Comparison of ENCODE assay signal across 17 cellular contexts in the genomic region with DNA sequence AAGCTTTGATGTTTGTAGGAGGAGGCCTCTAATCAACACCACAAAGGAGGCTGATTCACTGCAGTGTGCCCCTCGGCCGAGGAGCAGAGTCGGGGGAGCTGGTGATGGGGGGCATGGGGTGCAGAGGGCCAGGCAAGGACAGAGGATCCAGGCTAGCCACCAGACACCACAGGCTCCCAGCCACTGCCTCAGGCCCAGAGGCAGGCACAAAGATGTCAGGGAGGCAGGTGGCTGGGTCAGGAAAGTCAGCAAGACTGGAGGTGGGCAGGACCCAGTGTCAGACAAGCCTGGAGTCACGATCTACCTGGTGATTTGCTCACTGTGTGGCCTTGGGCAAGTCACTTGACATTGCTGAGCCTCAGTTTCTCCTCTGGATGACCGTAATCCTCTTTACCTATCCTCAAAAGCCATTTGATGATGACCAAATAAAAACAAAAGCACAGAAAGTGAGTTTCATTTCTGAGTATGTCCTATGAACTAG.
DNase-seq lines count a peak whose midpoint lies in the region; TF ChIP-seq lines count a peak whose summit lies in the region.
"Had no signal": no experiment of that assay in that cellular context is flagged by ENCODE, and none has a peak within 500 bp of the region (broad histone marks: within the 10 kb centered on the region; RNA-seq: fewer than 3 reads in every experiment).

No MANE protein-coding gene starts in this region.

- H3K9ac ChIP-seq in colonic mucosa (ENCODE audit: low read depth in 2 of 2, low read length in 2 of 2): no peak overlapping the region
- H3K9ac ChIP-seq: BLaER1 treated with 17β-estradiol and CSF1 and Interleukin-3, amounts not matched to agents 10 nM and 100 nM; GM23248 had no signal

- TF ChIP-seq CTCF in coronary artery (IDR thresholded peaks at IDR 0.05): no peak
- no peak for TF ChIP-seq CTCF in colonic mucosa (IDR thresholded peaks at IDR 0.05)

- no peak overlapping the region for H3K4me3 Mint-ChIP-seq in activated T-helper 1 cell treated with anti-CD3 and anti-CD28 coated beads, Interleukin-12 subunit alpha, Interleukin-12 subunit beta, Interleukin-2, Interleukin-4 antibody, amounts not matched to agents 30 ng/mL and 10 ng/mL and 1 ng/mL, durations not matched to agents 14 hours and 24 hours and 36 hours
- no peak overlapping the region for H3K4me3 Mint-ChIP-seq in activated CD4-positive, alpha-beta T cell treated with anti-CD3 and anti-CD28 coated beads, Interleukin-2, amount 10 ng/mL, durations not matched to agents 24 days and 14 days
- H3K4me3 Mint-ChIP-seq: B cell; CD8-positive, alpha-beta T cell had no signal

- H3K27me3 ChIP-seq in H7 (ENCODE audit: control insufficient read depth, insufficient read depth, low read length): no peaks in the 10 kb centered on the region
- no peaks in the 10 kb centered on the region for H3K27me3 ChIP-seq in colonic mucosa
- H3K27me3 ChIP-seq: BLaER1 treated with 17β-estradiol and CSF1 and Interleukin-3, amounts not matched to agents 10 nM and 100 nM had no signal

- peaks cover 2% of the 10 kb centered on the region for H3K27me3 Mint-ChIP-seq in activated T-helper 1 cell treated with anti-CD3 and anti-CD28 coated beads, Interleukin-12 subunit alpha, Interleukin-12 subunit beta, Interleukin-2, Interleukin-4 antibody, amounts not matched to agents 30 ng/mL and 10 ng/mL and 1 ng/mL, durations not matched to agents 14 hours and 24 hours and 36 hours (ENCODE audit: insufficient read depth)
- H3K27me3 Mint-ChIP-seq in activated CD4-positive, alpha-beta T cell treated with anti-CD3 and anti-CD28 coated beads, Interleukin-2, amount 10 ng/mL, durations not matched to agents 24 days and 14 days: peaks cover 5% of the 10 kb centered on the region

- intact Hi-C loops in colonic mucosa (cut with DNase I): no loop called here
- intact Hi-C loops in activated T-helper 1 cell treated with anti-CD3 and anti-CD28 coated beads, Interleukin-12 subunit alpha, Interleukin-12 subunit beta, Interleukin-2, Interleukin-4 antibody, amounts not matched to agents 30 ng/mL and 10 ng/mL and 1 ng/mL, durations not matched to agents 14 hours and 24 hours and 36 hours (cut with micrococcal nuclease): no loop called here
- intact Hi-C loops in activated CD4-positive, alpha-beta T cell treated with anti-CD3 and anti-CD28 coated beads, Interleukin-2, amount 10 ng/mL, durations not matched to agents 24 days and 14 days (cut with micrococcal nuclease): no loop called here

- H3K9me3 ChIP-seq in colonic mucosa: no peaks in the 10 kb centered on the region
- H3K9me3 ChIP-seq: HAP-1 had no signal

- H3K27ac ChIP-seq in coronary artery (no peak overlapping the region), colonic mucosa (no peak overlapping the region)
- H3K27ac ChIP-seq: BLaER1 treated with 17β-estradiol and CSF1 and Interleukin-3, amounts not matched to agents 10 nM and 100 nM; GM23248 had no signal

- H3K27ac Mint-ChIP-seq in activated T-helper 1 cell treated with anti-CD3 and anti-CD28 coated beads, Interleukin-12 subunit alpha, Interleukin-12 subunit beta, Interleukin-2, Interleukin-4 antibody, amounts not matched to agents 30 ng/mL and 10 ng/mL and 1 ng/mL, durations not matched to agents 14 hours and 24 hours and 36 hours: no peak overlapping the region
- H3K27ac Mint-ChIP-seq in activated CD4-positive, alpha-beta T cell treated with anti-CD3 and anti-CD28 coated beads, Interleukin-2, amount 10 ng/mL, durations not matched to agents 24 days and 14 days: no peak overlapping the region
- H3K27ac Mint-ChIP-seq: B cell; CD8-positive, alpha-beta T cell had no signal

- no peaks in the 10 kb centered on the region for H3K4me1 Mint-ChIP-seq in activated T-helper 1 cell treated with anti-CD3 and anti-CD28 coated beads, Interleukin-12 subunit alpha, Interleukin-12 subunit beta, Interleukin-2, Interleukin-4 antibody, amounts not matched to agents 30 ng/mL and 10 ng/mL and 1 ng/mL, durations not matched to agents 14 hours and 24 hours and 36 hours (ENCODE audit: low read depth)
- H3K4me1 Mint-ChIP-seq in activated CD4-positive, alpha-beta T cell treated with anti-CD3 and anti-CD28 coated beads, Interleukin-2, amount 10 ng/mL, durations not matched to agents 24 days and 14 days: no peaks in the 10 kb centered on the region
- H3K4me1 Mint-ChIP-seq: B cell had no signal

- H3K36me3 ChIP-seq in H7 (replicated peaks; ENCODE audit: control insufficient read depth, insufficient read depth, low read length) (no peaks in the 10 kb centered on the region), colonic mucosa (no peaks in the 10 kb centered on the region)
- H3K36me3 ChIP-seq: BLaER1 treated with 17β-estradiol and CSF1 and Interleukin-3, amounts not matched to agents 10 nM and 100 nM; HAP-1 had no signal

- H3K4me3 ChIP-seq in H7 (ENCODE audit: insufficient read depth, low read depth, low read length) (no peak overlapping the region), coronary artery (no peak overlapping the region), colonic mucosa (no peak overlapping the region)
- H3K4me3 ChIP-seq: BLaER1 treated with 17β-estradiol and CSF1 and Interleukin-3, amounts not matched to agents 10 nM and 100 nM; GM23248; HAP-1 had no signal

- no peaks in the 10 kb centered on the region for H3K4me1 ChIP-seq in colonic mucosa
- H3K4me1 ChIP-seq: BLaER1 treated with 17β-estradiol and CSF1 and Interleukin-3, amounts not matched to agents 10 nM and 100 nM; HAP-1 had no signal

- peaks cover 7% of the 10 kb centered on the region for H3K9me3 Mint-ChIP-seq in activated T-helper 1 cell treated with anti-CD3 and anti-CD28 coated beads, Interleukin-12 subunit alpha, Interleukin-12 subunit beta, Interleukin-2, Interleukin-4 antibody, amounts not matched to agents 30 ng/mL and 10 ng/mL and 1 ng/mL, durations not matched to agents 14 hours and 24 hours and 36 hours
- no peaks in the 10 kb centered on the region for H3K9me3 Mint-ChIP-seq in activated CD4-positive, alpha-beta T cell treated with anti-CD3 and anti-CD28 coated beads, Interleukin-2, amount 10 ng/mL, durations not matched to agents 24 days and 14 days

- H3K36me3 Mint-ChIP-seq in activated T-helper 1 cell treated with anti-CD3 and anti-CD28 coated beads, Interleukin-12 subunit alpha, Interleukin-12 subunit beta, Interleukin-2, Interleukin-4 antibody, amounts not matched to agents 30 ng/mL and 10 ng/mL and 1 ng/mL, durations not matched to agents 14 hours and 24 hours and 36 hours (ENCODE audit: low read depth): no peaks in the 10 kb centered on the region
- no peaks in the 10 kb centered on the region for H3K36me3 Mint-ChIP-seq in activated CD4-positive, alpha-beta T cell treated with anti-CD3 and anti-CD28 coated beads, Interleukin-2, amount 10 ng/mL, durations not matched to agents 24 days and 14 days (ENCODE audit: low read depth)
- H3K36me3 Mint-ChIP-seq: CD8-positive, alpha-beta T cell had no signal

- DNase-seq in D341Med (ENCODE audit: low spot score) (peak; percentile 17), H7 (peak; percentile 40), coronary artery (ENCODE audit: low spot score) (peak; percentile 36), islet precursor cell (peak; percentile 42), colonic mucosa (no peak)
- DNase-seq in activated T-helper 1 cell treated with anti-CD3 and anti-CD28 coated beads, Interleukin-12 subunit alpha, Interleukin-12 subunit beta, Interleukin-2, Interleukin-4 antibody, amounts not matched to agents 30 ng/mL and 10 ng/mL and 1 ng/mL, durations not matched to agents 14 hours and 24 hours and 36 hours (ENCODE audit: low spot score): no peak
- DNase-seq in activated CD4-positive, alpha-beta T cell treated with anti-CD3 and anti-CD28 coated beads, Interleukin-2, amount 10 ng/mL, durations not matched to agents 24 days and 14 days: no peak
- DNase-seq: Calu3, DMS 273 treated with DMSO at 0.1 percent for 48 hours, DMS53, DND-41, EL, GM23248 had no signal

Comparison
In these comparisons a context has a peak if more than half of its experiments do, and no peak if none do; other contexts are left out.
1. DNase-seq: peak in D341Med (single experiment), H7 (single experiment), coronary artery (single experiment) and islet precursor cell (single experiment); none in colonic mucosa (single experiment), activated T-helper 1 cell treated with anti-CD3 and anti-CD28 coated beads, Interleukin-12 subunit alpha, Interleukin-12 subunit beta, Interleukin-2, Interleukin-4 antibody, amounts not matched to agents 30 ng/mL and 10 ng/mL and 1 ng/mL, durations not matched to agents 14 hours and 24 hours and 36 hours (single experiment) and activated CD4-positive, alpha-beta T cell treated with anti-CD3 and anti-CD28 coated beads, Interleukin-2, amount 10 ng/mL, durations not matched to agents 24 days and 14 days (single experiment).